8 cellular contexts compared by ENCODE assay signal in genomic region chr7:112495820-112496462, GRCh38. TPM values are rescaled to one million over a fixed set of nuclear protein-coding genes. Genes with fewer than 3 reads are reported as not detected.
DNase-seq lines count a peak whose midpoint lies in the region; ATAC-seq, FAIRE-seq and TF ChIP-seq lines count a peak whose summit lies in the region.

No MANE protein-coding gene starts in this region.

- TF ChIP-seq POLR2A in GM12892 (IDR thresholded peaks at IDR 0.05; ENCODE audit: low read depth, low read length): no peak

- DNase-seq in AG20443 (ENCODE audit: low spot score): peak; percentile 60
- no peak for DNase-seq in GM12892 (ENCODE audit: insufficient read length)
- DNase-seq in NCI-H526 treated with DMSO at 0.1 percent for 48 hours (lab: John Stamatoyannopoulos, UW): peak; percentile 68
- DNase-seq in germinal center (ENCODE audit: low spot score): peak; percentile 6
- peak; percentile 56 for DNase-seq in retinal pigment epithelial cell (ENCODE audit: low read depth)
- DNase-seq in NCI-H1048 (lab: John Stamatoyannopoulos, UW): no peak

- no peaks in the 10 kb centered on the region for H3K9me3 Mint-ChIP-seq in activated T-helper 17 cell treated with anti-CD3 and anti-CD28 coated beads, Interleukin-2, amount 50 U/mL, for 72 hours

- no peaks in the 10 kb centered on the region for H3K4me1 Mint-ChIP-seq in activated T-helper 17 cell treated with anti-CD3 and anti-CD28 coated beads, Interleukin-2, amount 50 U/mL, for 72 hours

- FAIRE-seq in GM12892 (lab: Jason Lieb, UNC): peak; percentile 89

- TF ChIP-seq CTCF in retinal pigment epithelial cell (conservative IDR thresholded peaks at IDR 0.05; ENCODE audit: low read depth, low read length): peak; percentile 80

- H3K27ac Mint-ChIP-seq in activated T-helper 17 cell treated with anti-CD3 and anti-CD28 coated beads, Interleukin-2, amount 50 U/mL, for 72 hours: no peak overlapping the region

- no peaks in the 10 kb centered on the region for H3K36me3 Mint-ChIP-seq in activated T-helper 17 cell treated with anti-CD3 and anti-CD28 coated beads, Interleukin-2, amount 50 U/mL, for 72 hours (ENCODE audit: low read depth)

- peaks cover 7% of the 10 kb centered on the region for H3K27me3 Mint-ChIP-seq in activated T-helper 17 cell treated with anti-CD3 and anti-CD28 coated beads, Interleukin-2, amount 50 U/mL, for 72 hours

- H3K4me3 Mint-ChIP-seq in activated T-helper 17 cell treated with anti-CD3 and anti-CD28 coated beads, Interleukin-2, amount 50 U/mL, for 72 hours: no peak overlapping the region

- H3K4me3 ChIP-seq in retinal pigment epithelial cell (ENCODE audit: low read length): no peak overlapping the region

- peak; percentile 56 for ATAC-seq in HG03066 (IDR thresholded peaks at IDR 0.05; ENCODE audit: low read depth, unreplicated experiment)
- ATAC-seq in activated T-helper 17 cell treated with anti-CD3 and anti-CD28 coated beads, Interleukin-2, amount 50 U/mL, for 72 hours (replicated peaks): peak; percentile 37

RNA-seq across cellular contexts. Expression of gene LSMEM1, which starts 15.2 kb away (rescaled TPM):
- polyA plus RNA-seq in GM12892 (2012; ENCODE audit: missing spikeins): 1.0 TPM
- total RNA-seq in activated T-helper 17 cell treated with anti-CD3 and anti-CD28 coated beads, Interleukin-2, amount 50 U/mL, for 72 hours: 1 to 10 TPM in 1 of 2 donors, under 1 TPM in 1; 0.42 to 1.0 TPM

RNA-seq across cellular contexts. Expression of gene IFRD1, which starts 45.7 kb away (rescaled TPM):
- 28.9 TPM for polyA plus RNA-seq in GM12892 (2012; ENCODE audit: missing spikeins)
- total RNA-seq in activated T-helper 17 cell treated with anti-CD3 and anti-CD28 coated beads, Interleukin-2, amount 50 U/mL, for 72 hours: 10 to 100 TPM; 38.6 to 57.2 TPM

Comparison
In these comparisons a context has a peak if more than half of its experiments do, and no peak if none do; other contexts are left out.
1. DNase-seq: peak in AG20443 (single experiment), NCI-H526 treated with DMSO at 0.1 percent for 48 hours (single experiment), germinal center (single experiment) and retinal pigment epithelial cell (single experiment); none in GM12892 (single experiment) and NCI-H1048 (single experiment).